9 cellular contexts compared by ENCODE assay signal in the genomic region with DNA sequence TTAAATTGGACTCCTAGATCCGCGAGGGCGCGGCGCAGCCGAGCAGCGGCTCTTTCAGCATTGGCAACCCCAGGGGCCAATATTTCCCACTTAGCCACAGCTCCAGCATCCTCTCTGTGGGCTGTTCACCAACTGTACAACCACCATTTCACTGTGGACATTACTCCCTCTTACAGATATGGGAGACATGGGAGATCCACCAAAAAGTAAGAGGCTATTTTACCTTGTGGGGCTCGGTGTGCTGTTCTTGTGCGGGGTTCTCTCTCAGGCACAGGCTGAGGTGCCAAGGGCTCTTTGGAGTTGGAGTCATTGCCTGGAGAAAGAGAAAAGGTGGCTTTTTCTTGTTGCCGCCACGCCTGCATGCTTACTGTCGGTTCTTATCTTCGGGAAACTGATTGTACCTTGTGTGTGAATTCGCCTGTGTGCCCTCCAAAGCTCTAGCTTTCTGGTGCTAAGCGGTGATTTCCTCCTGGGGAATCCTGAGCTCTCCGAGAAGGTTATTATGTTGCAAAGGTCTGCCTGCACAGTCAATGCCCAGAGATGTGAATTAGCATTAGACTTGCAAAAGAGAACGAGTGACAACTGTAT. TPM values are rescaled to one million over a fixed set of nuclear protein-coding genes. Genes with fewer than 3 reads are reported as not detected.
DNase-seq lines count a peak whose midpoint lies in the region; ATAC-seq and TF ChIP-seq lines count a peak whose summit lies in the region.
"Had no signal": no experiment of that assay in that cellular context is flagged by ENCODE, and none has a peak within 500 bp of the region (broad histone marks: within the 10 kb centered on the region; RNA-seq: fewer than 3 reads in every experiment).

No MANE protein-coding gene starts in this region.

- H3K27me3 ChIP-seq in iPS-18a (ENCODE audit: control insufficient read depth, insufficient read depth, low read length), result peaks cover 97% of the 10 kb centered on the region
- peaks cover 16% of the 10 kb centered on the region for H3K27me3 ChIP-seq in thoracic aorta (replicated peaks; ENCODE audit: insufficient read depth)

- H3K27ac Mint-ChIP-seq in activated CD4-positive, alpha-beta T cell treated with anti-CD3 and anti-CD28 coated beads, Interleukin-2, amount 10 ng/mL, durations not matched to agents 7 days and 5 days, result peak overlapping the region; percentile 19
- H3K27ac Mint-ChIP-seq in activated T-helper 2 cell treated with anti-CD3 and anti-CD28 coated beads, Interferon-gamma antibody, Interleukin-2, Interleukin-4, amounts not matched to agents 10 μg/mL and 5 μg/mL and 100 μg/mL, durations not matched to agents 14 hours and 24 hours and 36 hours, result no peak overlapping the region

- H3K4me1 Mint-ChIP-seq in activated CD4-positive, alpha-beta T cell treated with anti-CD3 and anti-CD28 coated beads, Interleukin-2, amount 10 ng/mL, durations not matched to agents 7 days and 5 days, result peaks cover 9% of the 10 kb centered on the region
- H3K4me1 Mint-ChIP-seq in activated T-helper 2 cell treated with anti-CD3 and anti-CD28 coated beads, Interferon-gamma antibody, Interleukin-2, Interleukin-4, amounts not matched to agents 10 μg/mL and 5 μg/mL and 100 μg/mL, durations not matched to agents 14 hours and 24 hours and 36 hours (ENCODE audit: low read depth), result peaks cover 7% of the 10 kb centered on the region

- no peaks in the 10 kb centered on the region for H3K36me3 ChIP-seq in iPS-18a (ENCODE audit: control insufficient read depth, low read depth, low read length)
- H3K36me3 ChIP-seq in thoracic aorta, result no peaks in the 10 kb centered on the region

- H3K9me3 ChIP-seq in iPS-18a (ENCODE audit: control insufficient read depth, low read depth, low read length), result no peaks in the 10 kb centered on the region
- no peaks in the 10 kb centered on the region for H3K9me3 ChIP-seq in thoracic aorta

- CTCF ChIA-PET in activated CD4-positive, alpha-beta T cell treated with anti-CD3 and anti-CD28 coated beads, Interleukin-2, amount 10 ng/mL, durations not matched to agents 7 days and 5 days (lab: Charles Lee), result no interaction called here

- no peaks in the 10 kb centered on the region for H3K36me3 Mint-ChIP-seq in activated CD4-positive, alpha-beta T cell treated with anti-CD3 and anti-CD28 coated beads, Interleukin-2, amount 10 ng/mL, durations not matched to agents 7 days and 5 days (ENCODE audit: low read depth)
- no peaks in the 10 kb centered on the region for H3K36me3 Mint-ChIP-seq in activated T-helper 2 cell treated with anti-CD3 and anti-CD28 coated beads, Interferon-gamma antibody, Interleukin-2, Interleukin-4, amounts not matched to agents 10 μg/mL and 5 μg/mL and 100 μg/mL, durations not matched to agents 14 hours and 24 hours and 36 hours (ENCODE audit: low read depth)

- intact Hi-C loops in activated T-helper 2 cell treated with anti-CD3 and anti-CD28 coated beads, Interferon-gamma antibody, Interleukin-2, Interleukin-4, amounts not matched to agents 10 μg/mL and 5 μg/mL and 100 μg/mL, durations not matched to agents 14 hours and 24 hours and 36 hours (cut with micrococcal nuclease), result loop anchor here (2.0 kb wide), 1 partner anchor 15 kb away; no protein-coding TSS in a partner anchor

- H3K4me1 ChIP-seq in iPS-18a (ENCODE audit: control insufficient read depth, low read depth, low read length) (peaks cover 69% of the 10 kb centered on the region), thoracic aorta (ENCODE audit: control insufficient read depth in 1 of 2, low read depth in 2 of 2) (peaks cover 0 to 27% of the 10 kb centered on the region in 2 donors)

- peaks cover 95% of the 10 kb centered on the region for H3K27me3 Mint-ChIP-seq in activated CD4-positive, alpha-beta T cell treated with anti-CD3 and anti-CD28 coated beads, Interleukin-2, amount 10 ng/mL, durations not matched to agents 7 days and 5 days
- peaks cover 97% of the 10 kb centered on the region for H3K27me3 Mint-ChIP-seq in activated T-helper 2 cell treated with anti-CD3 and anti-CD28 coated beads, Interferon-gamma antibody, Interleukin-2, Interleukin-4, amounts not matched to agents 10 μg/mL and 5 μg/mL and 100 μg/mL, durations not matched to agents 14 hours and 24 hours and 36 hours (ENCODE audit: low read depth)

- ATAC-seq in thoracic aorta (ENCODE audit: insufficient number of reproducible peaks, low FRiP score, low read depth) (no peak), GM21367 (IDR thresholded peaks at IDR 0.05; ENCODE audit: unreplicated experiment) (no peak)

- no peak for TF ChIP-seq CTCF in thoracic aorta (IDR thresholded peaks at IDR 0.05)

- H3K4me3 Mint-ChIP-seq in activated CD4-positive, alpha-beta T cell treated with anti-CD3 and anti-CD28 coated beads, Interleukin-2, amount 10 ng/mL, durations not matched to agents 7 days and 5 days, result no peak overlapping the region
- peak overlapping the region; percentile 42 for H3K4me3 Mint-ChIP-seq in activated T-helper 2 cell treated with anti-CD3 and anti-CD28 coated beads, Interferon-gamma antibody, Interleukin-2, Interleukin-4, amounts not matched to agents 10 μg/mL and 5 μg/mL and 100 μg/mL, durations not matched to agents 14 hours and 24 hours and 36 hours (ENCODE audit: low read depth)

- H3K27ac ChIP-seq in iPS-18a (ENCODE audit: low read length) (no peak overlapping the region), thoracic aorta (no peak overlapping the region)
- H3K27ac ChIP-seq: C4-2B had no signal

- H3K9me3 Mint-ChIP-seq in activated CD4-positive, alpha-beta T cell treated with anti-CD3 and anti-CD28 coated beads, Interleukin-2, amount 10 ng/mL, durations not matched to agents 7 days and 5 days, result no peaks in the 10 kb centered on the region
- H3K9me3 Mint-ChIP-seq in activated T-helper 2 cell treated with anti-CD3 and anti-CD28 coated beads, Interferon-gamma antibody, Interleukin-2, Interleukin-4, amounts not matched to agents 10 μg/mL and 5 μg/mL and 100 μg/mL, durations not matched to agents 14 hours and 24 hours and 36 hours, result no peaks in the 10 kb centered on the region

- H3K4me3 ChIP-seq in iPS-18a (ENCODE audit: low read length) (peak overlapping the region; percentile 70), thoracic aorta (peak overlapping the region; percentile 66)

- DNase-seq in activated CD4-positive, alpha-beta T cell treated with anti-CD3 and anti-CD28 coated beads, Interleukin-2, amount 10 ng/mL, durations not matched to agents 7 days and 5 days, result no peak
- no peak for DNase-seq in activated CD4-positive, alpha-beta T cell treated with anti-CD3 and anti-CD28 coated beads for 4 hours
- DNase-seq in activated T-helper 2 cell treated with anti-CD3 and anti-CD28 coated beads, Interferon-gamma antibody, Interleukin-2, Interleukin-4, amounts not matched to agents 10 μg/mL and 5 μg/mL and 100 μg/mL, durations not matched to agents 14 hours and 24 hours and 36 hours (ENCODE audit: low spot score), result no peak
- no peak for DNase-seq in thoracic aorta (ENCODE audit: low spot score)
- no peak for DNase-seq in putamen (ENCODE audit: low spot score)
- DNase-seq in NCI-H1694 treated with DMSO at 0.1 percent for 48 hours (lab: John Stamatoyannopoulos, UW), result no peak

- POLR2A ChIA-PET in activated CD4-positive, alpha-beta T cell treated with anti-CD3 and anti-CD28 coated beads, Interleukin-2, amount 10 ng/mL, durations not matched to agents 7 days and 5 days (lab: Charles Lee), result interaction anchor here (0.6 kb wide), 1 partner anchor 386 kb away, joined by 3 read pairs; no protein-coding TSS in a partner anchor

- H3K9ac ChIP-seq in iPS-18a (ENCODE audit: low read length), result no peak overlapping the region

RNA-seq across cellular contexts. Expression of a gene that starts 0.3 kb away (rescaled TPM):
- total RNA-seq in activated CD4-positive, alpha-beta T cell treated with anti-CD3 and anti-CD28 coated beads, Interleukin-2, amount 10 ng/mL, durations not matched to agents 7 days and 5 days, result not detected
- not detected in 2 replicates for total RNA-seq in activated T-helper 2 cell treated with anti-CD3 and anti-CD28 coated beads, Interferon-gamma antibody, Interleukin-2, Interleukin-4, amounts not matched to agents 10 μg/mL and 5 μg/mL and 100 μg/mL, durations not matched to agents 14 hours and 24 hours and 36 hours
- total RNA-seq in thoracic aorta, result not detected
